21 cellular contexts compared by ENCODE assay signal in genomic region chr12:119710941-119711551, GRCh38.
DNase-seq lines count a peak whose midpoint lies in the region; ATAC-seq and TF ChIP-seq lines count a peak whose summit lies in the region.
"Had no signal": no experiment of that assay in that cellular context is flagged by ENCODE, and none has a peak within 500 bp of the region (broad histone marks: within the 10 kb centered on the region; RNA-seq: fewer than 3 reads in every experiment).

No MANE protein-coding gene starts in this region.

- peak overlapping the region; percentile 19 for H3K27ac Mint-ChIP-seq in nephron progenitor cell

- peaks cover 24% of the 10 kb centered on the region for H3K4me1 Mint-ChIP-seq in nephron progenitor cell
- H3K4me1 Mint-ChIP-seq: central memory CD8-positive, alpha-beta T cell had no signal

- H3K9me3 Mint-ChIP-seq in nephron progenitor cell = no peaks in the 10 kb centered on the region
- H3K9me3 Mint-ChIP-seq: central memory CD8-positive, alpha-beta T cell had no signal

- H3K36me3 Mint-ChIP-seq in nephron progenitor cell (ENCODE audit: low read depth) = peaks cover 93% of the 10 kb centered on the region

- no peak for ATAC-seq in HG03520 (IDR thresholded peaks at IDR 0.05; ENCODE audit: unreplicated experiment)

- H3K27ac ChIP-seq in cingulate gyrus (ENCODE audit: low read depth, low read length) = peak overlapping the region; percentile 30
- H3K27ac ChIP-seq: BLaER1 treated with 17β-estradiol and CSF1 and Interleukin-3, amounts not matched to agents 10 nM and 100 nM; ovary; Peyer's patch; tibial artery had no signal

- DNase-seq in COLO668 (lab: John Stamatoyannopoulos, UW; ENCODE audit: unreplicated experiment) (peak; percentile 14), NCI-H2107 treated with DMSO at 0.1 percent for 48 hours (lab: John Stamatoyannopoulos, UW; ENCODE audit: unreplicated experiment) (peak; percentile 89), nephron progenitor cell (no peak), midbrain (lab: John Stamatoyannopoulos, UW) (no peak)
- no peak for DNase-seq in stimulated activated CD4-positive, alpha-beta T cell treated with anti-CD3 and anti-CD28 coated beads, Interleukin-4, amount 100 ng/mL, for 24 hours
- DNase-seq in NK-92 treated with Interleukin-12 subunit alpha and Interleukin-12 subunit beta, amount 100 ng/mL, for 24 hours (lab: John Stamatoyannopoulos, UW) = no peak
- DNase-seq: activated CD4-positive, alpha-beta T cell treated with anti-CD3 and anti-CD28 coated beads for 4 hours; activated effector memory CD4-positive, alpha-beta T cell treated with anti-CD3 and anti-CD28 coated beads, Interleukin-2, amount 50 U/mL, for 16 hours; DMS 273 treated with DMSO at 0.1 percent for 48 hours; effector memory CD4-positive, alpha-beta T cell; H7; NCI-H69; ovary; Peyer's patch; SK-N-SH; T-helper 9 cell; tibial artery had no signal

- peaks cover 3% of the 10 kb centered on the region for H3K27me3 Mint-ChIP-seq in nephron progenitor cell (ENCODE audit: low read depth, poor library complexity)
- H3K27me3 Mint-ChIP-seq: central memory CD8-positive, alpha-beta T cell had no signal

- TF ChIP-seq CTCF in nephron progenitor cell (IDR thresholded peaks at IDR 0.05) = no peak

- H3K4me3 Mint-ChIP-seq in nephron progenitor cell = no peak overlapping the region
- H3K4me3 Mint-ChIP-seq: central memory CD8-positive, alpha-beta T cell had no signal

Comparison
In these comparisons a context has a peak if more than half of its experiments do, and no peak if none do; other contexts are left out.
1. DNase-seq: peak in COLO668 (single experiment) and NCI-H2107 treated with DMSO at 0.1 percent for 48 hours (single experiment); none in nephron progenitor cell (single experiment), stimulated activated CD4-positive, alpha-beta T cell treated with anti-CD3 and anti-CD28 coated beads, Interleukin-4, amount 100 ng/mL, for 24 hours (single experiment), NK-92 treated with Interleukin-12 subunit alpha and Interleukin-12 subunit beta, amount 100 ng/mL, for 24 hours (single experiment) and midbrain (single experiment).